Comparison of ENCODE assay signal across 8 cellular contexts in genomic region chr7:151408839-151409554, GRCh38. TPM values are rescaled to one million over a fixed set of nuclear protein-coding genes. Genes with fewer than 3 reads are reported as not detected.
A peak's percentile ranks its signal among the peaks of the same experiment; 100 is the strongest.
DNase-seq lines count a peak whose midpoint lies in the region; ATAC-seq and TF ChIP-seq lines count a peak whose summit lies in the region.

No MANE protein-coding gene starts in this region.

- H3K4me3 Mint-ChIP-seq in Calu3 (ENCODE audit: low read depth, unreplicated experiment), result peak overlapping the region; percentile 55

- no peaks in the 10 kb centered on the region for H3K36me3 ChIP-seq in gastrocnemius medialis

- TF ChIP-seq POLR2A in gastrocnemius medialis (IDR thresholded peaks at IDR 0.05), result no peak

- H3K4me1 Mint-ChIP-seq in Calu3 (ENCODE audit: low read depth, unreplicated experiment), result peaks cover 12% of the 10 kb centered on the region

- no peak for TF ChIP-seq CTCF in Calu3 (IDR thresholded peaks at IDR 0.05; ENCODE audit: unreplicated experiment)
- no peak for TF ChIP-seq CTCF in gastrocnemius medialis (IDR thresholded peaks at IDR 0.05 in 4 of 5, conservative IDR thresholded peaks at IDR 0.05 in 1 of 5)

- peak; percentile 76 for ATAC-seq in HG03175 (IDR thresholded peaks at IDR 0.05; ENCODE audit: unreplicated experiment)
- ATAC-seq in right cardiac atrium, result no peak
- ATAC-seq in gastrocnemius medialis, result peak in 1 of 2 donors; percentile 27
- no peak for ATAC-seq in HG03469 (IDR thresholded peaks at IDR 0.05; ENCODE audit: unreplicated experiment)
- no peak for ATAC-seq in GM21619 (IDR thresholded peaks at IDR 0.05; ENCODE audit: unreplicated experiment)

- peak overlapping the region; percentile 67 for H3K27ac Mint-ChIP-seq in Calu3 (ENCODE audit: unreplicated experiment)

- peaks cover 51% of the 10 kb centered on the region for H3K27me3 Mint-ChIP-seq in Calu3 (ENCODE audit: unreplicated experiment)

- no peaks in the 10 kb centered on the region for H3K9me3 Mint-ChIP-seq in Calu3 (ENCODE audit: low read depth, unreplicated experiment)

- H3K4me3 ChIP-seq in right cardiac atrium (ENCODE audit: low read length), result peak overlapping the region; percentile 53
- H3K4me3 ChIP-seq in gastrocnemius medialis, result peak overlapping the region; percentile 45 to 51 (median 49)

- 23% methylated on average over 47 of the region's 47 CpGs for WGBS in right cardiac atrium

- H3K27me3 ChIP-seq in right cardiac atrium (ENCODE audit: control insufficient read depth, insufficient read depth) (no peaks in the 10 kb centered on the region), gastrocnemius medialis (peaks cover 42 to 47% (median 42%) of the 10 kb centered on the region in 3 donors)

- in situ Hi-C loops in gastrocnemius medialis (cut with MboI; ENCODE audit: low sequenced_read_pairs in 4 of 4), result no loop called here

- CTCF ChIA-PET in Calu3 (lab: Charles Lee), result interaction anchor here (0.6 kb wide), 1 partner anchor 979 kb away, joined by 4 read pairs; no protein-coding TSS in a partner anchor

- H3K4me1 ChIP-seq in right cardiac atrium (ENCODE audit: control insufficient read depth, insufficient read depth, low read length), result no peaks in the 10 kb centered on the region
- peaks cover 4 to 9% of the 10 kb centered on the region in 2 donors for H3K4me1 ChIP-seq in gastrocnemius medialis

- peaks cover 5% of the 10 kb centered on the region for H3K36me3 Mint-ChIP-seq in Calu3 (ENCODE audit: insufficient read depth, unreplicated experiment)

- BruUV-seq in Calu3 (replicated peaks; lab: Mats Ljungman, UMichigan), result no TSS peak

- H3K9me3 ChIP-seq in right cardiac atrium (ENCODE audit: control insufficient read depth, low read length), result no peaks in the 10 kb centered on the region
- H3K9me3 ChIP-seq in gastrocnemius medialis, result no peaks in the 10 kb centered on the region

- no peak overlapping the region for H3K27ac ChIP-seq in right cardiac atrium (ENCODE audit: low read length)
- no peak overlapping the region for H3K27ac ChIP-seq in gastrocnemius medialis

- intact Hi-C loops in Calu3 (cut with micrococcal nuclease; ENCODE audit: unreplicated experiment) (no loop called here), right cardiac atrium (cut with DNase I) (no loop called here), gastrocnemius medialis (cut with DNase I; ENCODE audit: low total_unique reads) (no loop called here)

- peak; percentile 45 for DNase-seq in Calu3
- DNase-seq in activated T-helper 1 cell treated with Interleukin-2 at 50 U/mL for 16 hours (ENCODE audit: low read depth), result peak; percentile 45
- peak in 2 of 3 donors; percentile 39 to 42 for DNase-seq in right cardiac atrium
- DNase-seq in gastrocnemius medialis, result no peak
- no peak for DNase-seq in NCI-H524 treated with DMSO at 0.1 percent for 48 hours (lab: John Stamatoyannopoulos, UW)

RNA-seq across cellular contexts. Expression of gene WDR86, which starts 0.8 kb away (rescaled TPM):
- total RNA-seq in Calu3 (2022) (not detected in 2 replicates), right cardiac atrium (under 1 TPM; 0.17 to 0.47 (median 0.17) TPM), gastrocnemius medialis (under 1 TPM in 2 of 4 donors, not detected in 2; 0.13 to 0.31 TPM)
- 0.34 TPM for polyA plus RNA-seq in right cardiac atrium

RNA-seq across cellular contexts. Expression of gene CRYGN, which starts 30.9 kb away (rescaled TPM):
- not detected in 2 replicates for total RNA-seq in Calu3 (2022)
- under 1 TPM in 1 of 4 donors, not detected in 3; 0.11 TPM for total RNA-seq in right cardiac atrium
- polyA plus RNA-seq in right cardiac atrium, result 0.07 TPM
- total RNA-seq in gastrocnemius medialis, result not detected

Comparison
In these comparisons a context has a peak if more than half of its experiments do, and no peak if none do; other contexts are left out.
1. DNase-seq: peak in Calu3 (single experiment), activated T-helper 1 cell treated with Interleukin-2 at 50 U/mL for 16 hours (single experiment) and right cardiac atrium (2 of 3); none in gastrocnemius medialis (0 of 2) and NCI-H524 treated with DMSO at 0.1 percent for 48 hours (single experiment).